In the genomic region with DNA sequence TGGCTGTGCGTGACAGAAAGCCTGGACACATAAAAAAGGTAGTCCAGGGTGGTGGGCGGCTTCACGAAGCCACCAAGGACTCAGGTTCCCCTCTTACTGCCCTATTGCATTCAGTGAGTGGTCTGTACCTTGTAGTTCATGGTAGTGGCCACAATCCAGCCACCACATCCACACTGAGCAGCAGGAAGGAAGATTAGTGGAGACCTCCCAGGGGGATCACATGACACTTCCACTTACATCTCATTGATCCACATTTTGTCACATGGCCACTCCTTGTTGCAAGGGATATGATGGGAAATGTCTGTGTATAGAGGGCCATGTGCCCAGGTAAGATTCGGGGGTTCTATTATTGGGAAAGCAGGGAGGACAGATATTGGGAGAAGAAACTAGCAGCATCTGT, we compare ENCODE assay signal across 27 cellular contexts. TPM values are rescaled to one million over a fixed set of nuclear protein-coding genes. Genes with fewer than 3 reads are reported as not detected.
"Had no signal": no experiment of that assay in that cellular context is flagged by ENCODE, and none has a peak within 500 bp of the region (broad histone marks: within the 10 kb centered on the region; RNA-seq: fewer than 3 reads in every experiment).

No MANE protein-coding gene starts in this region.

- ATAC-seq: activated naive CD8-positive, alpha-beta T cell treated with anti-CD3 and anti-CD28 coated beads, Interleukin-2, amount 50 U/mL, for 24 hours had no signal

- FAIRE-seq: kidney, small intestine had no signal

- H3K36me3 ChIP-seq: heart left ventricle, sigmoid colon, thoracic aorta, WERI-Rb-1 had no signal

- H3K4me1 Mint-ChIP-seq: endodermal cell had no signal

- H3K27me3 Mint-ChIP-seq: activated naive CD4-positive, alpha-beta T cell treated with anti-CD3 and anti-CD28 coated beads, Interleukin-2, amount 50 U/mL, for 24 hours had no signal

- DNase-seq: activated CD4-positive, CD25-positive, alpha-beta regulatory T cell treated with anti-CD3 and anti-CD28 coated beads, Interleukin-2, amount 50 U/mL, for 72 hours; activated gamma-delta T cell treated with Interleukin-2 at 50 U/mL for 16 hours; activated naive CD8-positive, alpha-beta T cell treated with anti-CD3 and anti-CD28 coated beads, Interleukin-2, amount 50 U/mL, for 24 hours; activated T-cell treated with anti-CD3 and anti-CD28 coated beads, Interleukin-2, amount 50 U/mL, for 4 hours; amygdala; endodermal cell; foreskin keratinocyte; heart left ventricle; immature natural killer cell; kidney; left colon; sigmoid colon; small intestine; stimulated activated CD4-positive, alpha-beta T cell treated with anti-CD3 and anti-CD28 coated beads, Interleukin-4, amount 100 ng/mL, for 24 hours; T-helper 17 cell; T1000; WERI-Rb-1 had no signal

- H3K27ac ChIP-seq: thoracic aorta, WERI-Rb-1 had no signal

- H3K9me3 Mint-ChIP-seq: activated CD4-positive, alpha-beta memory T cell treated with anti-CD3 and anti-CD28 coated beads for 36 hours; activated CD4-positive, alpha-beta T cell treated with anti-CD3 and anti-CD28 coated beads, Interleukin-2, amount 10 ng/mL, durations not matched to agents 24 days and 14 days; activated naive CD4-positive, alpha-beta T cell treated with anti-CD3 and anti-CD28 coated beads, Interleukin-2, amount 50 U/mL, for 24 hours; activated naive CD8-positive, alpha-beta T cell treated with anti-CD3 and anti-CD28 coated beads, Interleukin-2, amount 50 U/mL, for 24 hours; activated T-cell treated with anti-CD3 and anti-CD28 coated beads, Interleukin-2, amount 50 U/mL, for 4 hours; activated T-helper 17 cell treated with anti-CD3 and anti-CD28 coated beads, Interleukin-2, amount 50 U/mL, for 72 hours; endodermal cell; immature natural killer cell; naive thymus-derived CD4-positive, alpha-beta T cell; stimulated activated effector memory CD8-positive, alpha-beta T cell treated with anti-CD3 and anti-CD28 coated beads, Interleukin-12 subunit alpha, Interleukin-12 subunit beta, amount 100 ng/mL, for 72 hours; stimulated activated naive CD8-positive, alpha-beta T cell treated with anti-CD3 and anti-CD28 coated beads, Interleukin-15, Interleukin-2, amounts not matched to agents 100 ng/mL and 50 ng/mL, for 24 hours; type B pancreatic cell had no signal

- H3K9me3 ChIP-seq: heart left ventricle, sigmoid colon, thoracic aorta had no signal

- H3K4me3 Mint-ChIP-seq: activated CD4-positive, alpha-beta memory T cell treated with anti-CD3 and anti-CD28 coated beads for 36 hours; activated CD4-positive, alpha-beta T cell treated with anti-CD3 and anti-CD28 coated beads, Interleukin-2, amount 10 ng/mL, durations not matched to agents 24 days and 14 days; activated naive CD4-positive, alpha-beta T cell treated with anti-CD3 and anti-CD28 coated beads, Interleukin-2, amount 50 U/mL, for 24 hours; activated naive CD8-positive, alpha-beta T cell treated with anti-CD3 and anti-CD28 coated beads, Interleukin-2, amount 50 U/mL, for 24 hours; activated T-cell treated with anti-CD3 and anti-CD28 coated beads, Interleukin-2, amount 50 U/mL, for 4 hours; activated T-helper 17 cell treated with anti-CD3 and anti-CD28 coated beads, Interleukin-2, amount 50 U/mL, for 72 hours; endodermal cell; naive thymus-derived CD4-positive, alpha-beta T cell; stimulated activated effector memory CD8-positive, alpha-beta T cell treated with anti-CD3 and anti-CD28 coated beads, Interleukin-12 subunit alpha, Interleukin-12 subunit beta, amount 100 ng/mL, for 72 hours; stimulated activated naive CD8-positive, alpha-beta T cell treated with anti-CD3 and anti-CD28 coated beads, Interleukin-15, Interleukin-2, amounts not matched to agents 100 ng/mL and 50 ng/mL, for 24 hours; type B pancreatic cell had no signal

- H3K27ac Mint-ChIP-seq: activated CD4-positive, alpha-beta memory T cell treated with anti-CD3 and anti-CD28 coated beads for 36 hours; activated CD4-positive, alpha-beta T cell treated with anti-CD3 and anti-CD28 coated beads, Interleukin-2, amount 10 ng/mL, durations not matched to agents 24 days and 14 days; activated naive CD4-positive, alpha-beta T cell treated with anti-CD3 and anti-CD28 coated beads, Interleukin-2, amount 50 U/mL, for 24 hours; activated naive CD8-positive, alpha-beta T cell treated with anti-CD3 and anti-CD28 coated beads, Interleukin-2, amount 50 U/mL, for 24 hours; endodermal cell; naive thymus-derived CD4-positive, alpha-beta T cell; stimulated activated effector memory CD8-positive, alpha-beta T cell treated with anti-CD3 and anti-CD28 coated beads, Interleukin-12 subunit alpha, Interleukin-12 subunit beta, amount 100 ng/mL, for 72 hours; stimulated activated naive CD8-positive, alpha-beta T cell treated with anti-CD3 and anti-CD28 coated beads, Interleukin-15, Interleukin-2, amounts not matched to agents 100 ng/mL and 50 ng/mL, for 24 hours had no signal

- H3K36me3 Mint-ChIP-seq: activated naive CD4-positive, alpha-beta T cell treated with anti-CD3 and anti-CD28 coated beads, Interleukin-2, amount 50 U/mL, for 24 hours; immature natural killer cell; naive thymus-derived CD4-positive, alpha-beta T cell; stimulated activated effector memory CD8-positive, alpha-beta T cell treated with anti-CD3 and anti-CD28 coated beads, Interleukin-12 subunit alpha, Interleukin-12 subunit beta, amount 100 ng/mL, for 72 hours; type B pancreatic cell had no signal

- H3K27me3 ChIP-seq: foreskin keratinocyte, heart left ventricle, sigmoid colon had no signal

- H3K4me3 ChIP-seq: heart left ventricle, sigmoid colon, thoracic aorta had no signal

RNA-seq across cellular contexts. Expression of gene IL1R2, which starts 13.7 kb away (rescaled TPM):
- total RNA-seq: chondrocyte had no signal
- polyA plus RNA-seq: naive thymus-derived CD4-positive, alpha-beta T cell had no signal
